ENCODE assay signal across 16 cellular contexts in genomic region chr7:8065356-8065813, GRCh38.
DNase-seq lines count a peak whose midpoint lies in the region; FAIRE-seq and TF ChIP-seq lines count a peak whose summit lies in the region.
"Had no signal": no experiment of that assay in that cellular context is flagged by ENCODE, and none has a peak within 500 bp of the region (broad histone marks: within the 10 kb centered on the region; RNA-seq: fewer than 3 reads in every experiment).

No MANE protein-coding gene starts in this region.

- TF ChIP-seq CTCF in choroid plexus epithelial cell (conservative IDR thresholded peaks at IDR 0.05; ENCODE audit: low read depth, low read length), result no peak

- DNase-seq in Daoy (ENCODE audit: low read depth) (peak; percentile 75), RCC 7860 (ENCODE audit: low spot score) (peak; percentile 34), choroid plexus epithelial cell (ENCODE audit: low read depth) (peak; percentile 51), skeletal muscle cell (ENCODE audit: low read depth) (peak; percentile 62), RKO (ENCODE audit: low spot score) (no peak), SJCRH30 (no peak), medulla oblongata (ENCODE audit: extremely low spot score) (no peak)
- no peak for DNase-seq in activated naive CD4-positive, alpha-beta T cell treated with anti-CD3 and anti-CD28 coated beads for 36 hours
- DNase-seq: activated CD4-positive, alpha-beta T cell treated with anti-CD3 and anti-CD28 coated beads for 4 hours; Calu3; left ventricle myocardium inferior; NCI-H2171 treated with DMSO at 0.1 percent for 48 hours; Right ventricle myocardium superior; stimulated activated CD4-positive, alpha-beta T cell treated with anti-CD3 and anti-CD28 coated beads, Interleukin-15, amount 100 ng/mL, for 24 hours had no signal

- no peak overlapping the region for H3K27ac ChIP-seq in SJCRH30
- H3K27ac ChIP-seq: left ventricle myocardium inferior, neutrophil had no signal

- H3K9me3 ChIP-seq in SJCRH30 (replicated peaks), result no peaks in the 10 kb centered on the region
- H3K9me3 ChIP-seq: left ventricle myocardium inferior, neutrophil had no signal

- no peaks in the 10 kb centered on the region for H3K36me3 ChIP-seq in SJCRH30

- no peak overlapping the region for H3K4me3 Mint-ChIP-seq in activated naive CD4-positive, alpha-beta T cell treated with anti-CD3 and anti-CD28 coated beads for 36 hours

- CTCF ChIA-PET in activated naive CD4-positive, alpha-beta T cell treated with anti-CD3 and anti-CD28 coated beads for 36 hours (lab: Charles Lee), result no interaction called here

- H3K27me3 Mint-ChIP-seq in activated naive CD4-positive, alpha-beta T cell treated with anti-CD3 and anti-CD28 coated beads for 36 hours (ENCODE audit: low read depth), result no peaks in the 10 kb centered on the region

- peaks cover 25% of the 10 kb centered on the region for H3K36me3 Mint-ChIP-seq in activated naive CD4-positive, alpha-beta T cell treated with anti-CD3 and anti-CD28 coated beads for 36 hours (ENCODE audit: low read depth)

- no peaks in the 10 kb centered on the region for H3K27me3 ChIP-seq in SJCRH30
- H3K27me3 ChIP-seq: neutrophil had no signal

- peaks cover 23% of the 10 kb centered on the region for H3K4me1 Mint-ChIP-seq in activated naive CD4-positive, alpha-beta T cell treated with anti-CD3 and anti-CD28 coated beads for 36 hours (ENCODE audit: low read depth)

- H3K4me1 ChIP-seq in SJCRH30, result no peaks in the 10 kb centered on the region

- intact Hi-C loops in activated naive CD4-positive, alpha-beta T cell treated with anti-CD3 and anti-CD28 coated beads for 36 hours (cut with micrococcal nuclease), result no loop called here

- no peaks in the 10 kb centered on the region for H3K9me3 Mint-ChIP-seq in activated naive CD4-positive, alpha-beta T cell treated with anti-CD3 and anti-CD28 coated beads for 36 hours

- H3K4me3 ChIP-seq in choroid plexus epithelial cell (ENCODE audit: low read depth, low read length) (no peak overlapping the region), skeletal muscle cell (ENCODE audit: low read depth, low read length) (no peak overlapping the region), SJCRH30 (no peak overlapping the region)
- H3K4me3 ChIP-seq: GM12878, left ventricle myocardium inferior had no signal

- peak; percentile 56 for FAIRE-seq in RCC 7860 (lab: Jason Lieb, UNC)
- FAIRE-seq: GM12878 had no signal

- H3K27ac Mint-ChIP-seq in activated naive CD4-positive, alpha-beta T cell treated with anti-CD3 and anti-CD28 coated beads for 36 hours, result no peak overlapping the region

Comparison
In these comparisons a context has a peak if more than half of its experiments do, and no peak if none do; other contexts are left out.
1. DNase-seq: peak in Daoy (single experiment), RCC 7860 (single experiment), choroid plexus epithelial cell (single experiment) and skeletal muscle cell (single experiment); none in RKO (single experiment), SJCRH30 (0 of 2), medulla oblongata (single experiment) and activated naive CD4-positive, alpha-beta T cell treated with anti-CD3 and anti-CD28 coated beads for 36 hours (single experiment).